Comparison of ENCODE assay signal across 1 cellular context in genomic region chr7:34227525-34227924, GRCh38.
TF ChIP-seq lines count a peak whose summit lies in the region.

No MANE protein-coding gene starts in this region.

TF ChIP-seq in HepG2, 621 proteins besides CTCF, POLR2A, EP300 and RAD21 (continued from another document):
- TF ChIP-seq PRDM15 (CRISPR knock-in tag; IDR thresholded peaks at IDR 0.05) (no peak), CENPBD1 (CRISPR knock-in tag; IDR thresholded peaks at IDR 0.05; ENCODE audit: borderline replicate concordance, low read depth) (no peak), HNRNPL (IDR thresholded peaks at IDR 0.05; ENCODE audit: low read depth, low read length) (no peak), ZEB1 (IDR thresholded peaks at IDR 0.05; ENCODE audit: insufficient replicate concordance, low read depth) (no peak), SCMH1 (CRISPR knock-in tag; IDR thresholded peaks at IDR 0.05; ENCODE audit: borderline replicate concordance) (no peak), LRRFIP1 (CRISPR knock-in tag; conservative IDR thresholded peaks at IDR 0.05) (no peak), ZBTB37 (CRISPR knock-in tag; IDR thresholded peaks at IDR 0.05) (no peak), CBX2 (IDR thresholded peaks at IDR 0.05; ENCODE audit: low read depth, low read length) (no peak), CBX2 (CRISPR knock-in tag; IDR thresholded peaks at IDR 0.05; ENCODE audit: low read depth) (no peak), STAT5B (CRISPR knock-in tag; IDR thresholded peaks at IDR 0.05) (no peak), ZBTB43 (CRISPR knock-in tag; conservative IDR thresholded peaks at IDR 0.05) (no peak), ZNF18 (CRISPR knock-in tag; IDR thresholded peaks at IDR 0.05; ENCODE audit: insufficient replicate concordance) (no peak), ZNF235 (CRISPR knock-in tag; IDR thresholded peaks at IDR 0.05; ENCODE audit: borderline replicate concordance) (no peak), ZNF747 (CRISPR knock-in tag; IDR thresholded peaks at IDR 0.05; ENCODE audit: borderline replicate concordance) (no peak), MAFK (conservative IDR thresholded peaks at IDR 0.05 in 1 of 2, IDR thresholded peaks at IDR 0.05 in 1 of 2; ENCODE audit: low read length in 2 of 2) (no peak), MNT (IDR thresholded peaks at IDR 0.05) (no peak), MBD4 (IDR thresholded peaks at IDR 0.05; ENCODE audit: borderline replicate concordance, low read length) (no peak), MLXIP (CRISPR knock-in tag; IDR thresholded peaks at IDR 0.05; ENCODE audit: borderline replicate concordance) (no peak), RFX5 (IDR thresholded peaks at IDR 0.05; ENCODE audit: low read depth, low read length) (no peak)
